In the genomic region with DNA sequence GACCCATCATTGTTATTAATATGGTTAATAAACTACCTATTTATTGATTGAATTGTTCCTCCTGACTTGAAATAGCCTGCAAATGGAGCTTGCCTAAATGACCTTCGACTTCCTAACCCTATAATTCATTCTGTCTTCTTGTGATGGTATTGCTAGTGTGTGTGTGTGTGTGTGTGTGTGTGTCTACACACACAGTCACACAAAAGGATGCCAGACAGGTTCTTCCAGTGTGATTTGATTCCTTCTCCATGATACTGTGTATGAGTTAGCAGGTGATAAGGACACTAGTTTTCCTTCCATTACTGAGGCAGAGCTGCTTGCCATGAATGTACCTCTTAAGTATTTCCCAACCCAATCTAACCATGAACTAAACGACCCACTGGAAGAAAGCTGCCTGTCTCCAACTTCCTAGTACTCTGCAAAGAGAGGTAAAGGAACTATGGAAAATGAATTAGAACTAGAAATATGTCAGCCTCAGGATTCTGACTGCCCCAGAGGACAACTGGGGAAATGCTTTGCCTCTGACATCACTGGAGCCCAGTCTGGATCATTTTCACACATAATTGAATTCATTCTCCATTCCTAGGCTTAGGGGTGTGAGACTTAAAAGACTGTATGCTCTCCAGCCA, we compare ENCODE assay signal across 8 cellular contexts. TPM values are rescaled to one million over a fixed set of nuclear protein-coding genes. Genes with fewer than 3 reads are reported as not detected.
DNase-seq lines count a peak whose midpoint lies in the region; ATAC-seq, FAIRE-seq and TF ChIP-seq lines count a peak whose summit lies in the region.

No MANE protein-coding gene starts in this region.

- H3K79me2 ChIP-seq in PC-3 (ENCODE audit: low read length): peaks cover 15% of the 10 kb centered on the region

- POLR2A ChIA-PET in PC-3 (lab: Charles Lee; ENCODE audit: unreplicated experiment): no interaction called here
- POLR2A ChIA-PET in HEK293T (lab: Yijun Ruan, JAX): interaction anchor here (2.0 kb wide), 1 partner anchor 65 kb away, joined by 5 read pairs; a partner anchor contains a TSS

- BruUV-seq in PC-3 (replicated peaks; lab: Mats Ljungman, UMichigan): TSS peak; percentile 23

- H3K9me3 Mint-ChIP-seq in endothelial cell (ENCODE audit: unreplicated experiment): no peaks in the 10 kb centered on the region
- H3K9me3 Mint-ChIP-seq in neural crest cell: no peaks in the 10 kb centered on the region

- H3K9me3 ChIP-seq in PC-3 (ENCODE audit: low read length): no peaks in the 10 kb centered on the region

- no peaks in the 10 kb centered on the region for H3K27me3 ChIP-seq in PC-3 (ENCODE audit: low read length)

- TF ChIP-seq CTCF in PC-3 (conservative IDR thresholded peaks at IDR 0.05; ENCODE audit: low read depth, low read length): no peak; the same call in 1 of the 2 replicates
- no peak for TF ChIP-seq CTCF in endothelial cell (IDR thresholded peaks at IDR 0.05; ENCODE audit: unreplicated experiment)
- TF ChIP-seq CTCF in neural crest cell (conservative IDR thresholded peaks at IDR 0.05): peak; percentile 50

- H3K27ac Mint-ChIP-seq in endothelial cell (ENCODE audit: unreplicated experiment): peak overlapping the region; percentile 5
- no peak overlapping the region for H3K27ac Mint-ChIP-seq in neural crest cell (ENCODE audit: unreplicated experiment)

- DNase-seq in COLO829 (ENCODE audit: low spot score) (peak; percentile 57), PC-3 (peak; percentile 90), endothelial cell (ENCODE audit: low spot score) (no peak), neural crest cell (ENCODE audit: low read depth, low spot score) (no peak), NCI-H2107 treated with DMSO at 0.1 percent for 48 hours (lab: John Stamatoyannopoulos, UW; ENCODE audit: unreplicated experiment) (no peak), GM12891 (ENCODE audit: insufficient read length, low spot score) (no peak), HEK293T (ENCODE audit: extremely low spot score) (no peak)

- ATAC-seq in PC-3 (peak; percentile 21), HG02884 (IDR thresholded peaks at IDR 0.05; ENCODE audit: unreplicated experiment) (no peak)

- CTCF ChIA-PET in PC-3 (lab: Charles Lee) (no interaction called here), HEK293T (lab: Yijun Ruan, JAX) (interaction anchor here (0.5 to 1.1 kb wide), 6 partner anchors 21 to 75 kb away, joined by 3 to 8 read pairs (median 3); no protein-coding TSS in a partner anchor)

- no peak overlapping the region for H2AFZ ChIP-seq in PC-3 (ENCODE audit: low read length)

- H3K4me3 Mint-ChIP-seq in endothelial cell (ENCODE audit: unreplicated experiment) (no peak overlapping the region), neural crest cell (no peak overlapping the region)

- peaks cover 8% of the 10 kb centered on the region for H3K27me3 Mint-ChIP-seq in endothelial cell (ENCODE audit: unreplicated experiment)
- H3K27me3 Mint-ChIP-seq in neural crest cell (ENCODE audit: low read depth): no peaks in the 10 kb centered on the region

- H3K4me3 ChIP-seq in PC-3 (ENCODE audit: low read length): peak overlapping the region; percentile 60

- H3F3A ChIP-seq in PC-3 (ENCODE audit: low read length, unreplicated experiment): peaks cover 10% of the 10 kb centered on the region

- H3K9ac ChIP-seq in PC-3 (ENCODE audit: low read length): peak overlapping the region; percentile 55

- intact Hi-C loops in PC-3 (cut with micrococcal nuclease): no loop called here

- peak overlapping the region; percentile 96 for H3K27ac ChIP-seq in PC-3 (ENCODE audit: low read length)

- no peaks in the 10 kb centered on the region for H3K9me2 ChIP-seq in PC-3 (replicated peaks; ENCODE audit: low read length)

- H3K4me1 Mint-ChIP-seq in endothelial cell (ENCODE audit: unreplicated experiment) (peaks cover 6% of the 10 kb centered on the region), neural crest cell (peaks cover 18% of the 10 kb centered on the region)

- peak overlapping the region; percentile 84 for H3K4me2 ChIP-seq in PC-3 (ENCODE audit: low read length)

- TF ChIP-seq POLR2A in GM12891 (IDR thresholded peaks at IDR 0.05; ENCODE audit: low read depth, low read length): no peak

- no peak for FAIRE-seq in GM12891 (lab: Jason Lieb, UNC)

- H3K36me3 ChIP-seq in PC-3 (ENCODE audit: low read depth, low read length): 0 out of 2 replicates have a peak, but pooled peaks cover 7% of the 10 kb centered on the region

- H3K36me3 Mint-ChIP-seq in endothelial cell (ENCODE audit: low read depth, unreplicated experiment): peaks cover 14% of the 10 kb centered on the region
- peaks cover 5% of the 10 kb centered on the region for H3K36me3 Mint-ChIP-seq in neural crest cell (ENCODE audit: low read depth)

- peaks cover 5% of the 10 kb centered on the region for H4K20me1 ChIP-seq in PC-3 (ENCODE audit: low read length)

- peaks cover 29% of the 10 kb centered on the region for H3K4me1 ChIP-seq in PC-3 (ENCODE audit: insufficient read depth, low read length)

TF ChIP-seq in GM12891, 5 proteins besides CTCF, POLR2A, EP300 and RAD21:
- TF ChIP-seq PAX5 (IDR thresholded peaks at IDR 0.05; ENCODE audit: insufficient read depth, low read length, severe bottlenecking) (no peak), POLR2AphosphoS5 (IDR thresholded peaks at IDR 0.05; ENCODE audit: low read depth, low read length) (no peak)

TF ChIP-seq in HEK293T, 16 proteins besides CTCF, POLR2A, EP300 and RAD21:
- TF ChIP-seq TARDBP (IDR thresholded peaks at IDR 0.05) (no peak), SUZ12 (IDR thresholded peaks at IDR 0.05) (no peak), FOXK2 (IDR thresholded peaks at IDR 0.05) (no peak), CTBP1 (IDR thresholded peaks at IDR 0.05; ENCODE audit: borderline replicate concordance) (no peak), LEF1 (IDR thresholded peaks at IDR 0.05; ENCODE audit: borderline replicate concordance) (no peak), SP1 (IDR thresholded peaks at IDR 0.05) (no peak), FOXA1 (IDR thresholded peaks at IDR 0.05) (no peak), ARNT (IDR thresholded peaks at IDR 0.05) (no peak), ZNF384 (IDR thresholded peaks at IDR 0.05) (no peak), NFRKB (IDR thresholded peaks at IDR 0.05) (no peak), FOXM1 (IDR thresholded peaks at IDR 0.05; ENCODE audit: borderline replicate concordance) (no peak), ELF4 (IDR thresholded peaks at IDR 0.05) (no peak), HDGF (IDR thresholded peaks at IDR 0.05; ENCODE audit: borderline replicate concordance) (no peak), L3MBTL2 (conservative IDR thresholded peaks at IDR 0.05) (no peak), BHLHE40 (IDR thresholded peaks at IDR 0.05; ENCODE audit: borderline replicate concordance) (no peak)
- TF ChIP-seq, protein P1, sequence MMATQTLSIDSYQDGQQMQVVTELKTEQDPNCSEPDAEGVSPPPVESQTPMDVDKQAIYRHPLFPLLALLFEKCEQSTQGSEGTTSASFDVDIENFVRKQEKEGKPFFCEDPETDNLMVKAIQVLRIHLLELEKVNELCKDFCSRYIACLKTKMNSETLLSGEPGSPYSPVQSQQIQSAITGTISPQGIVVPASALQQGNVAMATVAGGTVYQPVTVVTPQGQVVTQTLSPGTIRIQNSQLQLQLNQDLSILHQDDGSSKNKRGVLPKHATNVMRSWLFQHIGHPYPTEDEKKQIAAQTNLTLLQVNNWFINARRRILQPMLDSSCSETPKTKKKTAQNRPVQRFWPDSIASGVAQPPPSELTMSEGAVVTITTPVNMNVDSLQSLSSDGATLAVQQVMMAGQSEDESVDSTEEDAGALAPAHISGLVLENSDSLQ (IDR thresholded peaks at IDR 0.05): no peak

RNA-seq across cellular contexts. Expression of a gene that starts 3.5 kb away (rescaled TPM):
- total RNA-seq in PC-3 (2014; rRNA removed): 48.9 and 58.3 TPM in 2 replicates
- total RNA-seq in endothelial cell (ENCODE audit: unreplicated experiment): 18.2 TPM
- 94.5 and 104 TPM in 2 replicates for total RNA-seq in neural crest cell
- 21.1 TPM for polyA plus RNA-seq in GM12891 (2012; ENCODE audit: low read depth, missing spikeins)

RNA-seq across cellular contexts. Expression of a gene that starts 24.8 kb away (rescaled TPM):
- total RNA-seq in PC-3 (2014; rRNA removed) (19.6 and 23.8 TPM in 2 replicates), endothelial cell (ENCODE audit: unreplicated experiment) (42.8 TPM), neural crest cell (22.3 and 25.9 TPM in 2 replicates)
- polyA plus RNA-seq in GM12891 (2012; ENCODE audit: low read depth, missing spikeins): 24.8 TPM

Comparison
In these comparisons a context has a peak if more than half of its experiments do, and no peak if none do; other contexts are left out.
1. DNase-seq: peak in COLO829 (single experiment) and PC-3 (single experiment); none in endothelial cell (single experiment), neural crest cell (single experiment), NCI-H2107 treated with DMSO at 0.1 percent for 48 hours (single experiment), GM12891 (single experiment) and HEK293T (single experiment).